ENCODE assay signal across 1 cellular context in the genomic region with DNA sequence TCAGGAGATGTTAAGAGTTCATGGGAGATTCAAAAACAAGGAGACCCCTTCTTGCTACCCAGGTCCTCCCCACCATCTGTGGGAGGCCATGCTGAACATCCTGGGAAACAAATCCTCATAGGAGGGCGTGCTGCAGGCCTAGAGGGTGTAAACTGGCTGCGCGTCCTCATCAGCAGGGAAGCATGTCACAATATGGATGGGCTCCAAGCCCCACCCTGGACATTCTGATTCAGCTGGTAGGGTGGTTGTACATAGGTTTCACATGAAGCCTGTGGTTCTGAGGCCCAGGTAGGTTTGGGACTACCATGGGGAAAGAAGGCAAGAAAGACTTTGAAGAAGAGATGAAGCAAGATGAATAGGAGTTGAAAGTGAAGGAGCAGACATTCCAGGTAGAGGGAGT.
TF ChIP-seq lines count a peak whose summit lies in the region.

No MANE protein-coding gene starts in this region.

TF ChIP-seq in H1, 55 proteins besides CTCF, POLR2A, EP300 and RAD21:
- TF ChIP-seq RXRA (IDR thresholded peaks at IDR 0.05; ENCODE audit: insufficient read depth, low read depth, low read length) (no peak), ASH2L (IDR thresholded peaks at IDR 0.05; ENCODE audit: low read length) (no peak), TEAD4 (IDR thresholded peaks at IDR 0.05; ENCODE audit: low read depth, low read length) (no peak), TAF1 (IDR thresholded peaks at IDR 0.05; ENCODE audit: low read depth, low read length) (no peak), YY1 (IDR thresholded peaks at IDR 0.05; ENCODE audit: low read depth, low read length) (no peak), TAF7 (optimal IDR thresholded peaks at IDR 0.05; ENCODE audit: borderline replicate concordance, low read depth, low read length) (no peak), SIX5 (IDR thresholded peaks at IDR 0.05; ENCODE audit: low read depth, low read length) (no peak), EZH2 (IDR thresholded peaks at IDR 0.05; ENCODE audit: low read depth, low read length, severe bottlenecking) (no peak), BRCA1 (IDR thresholded peaks at IDR 0.05; ENCODE audit: low read depth, low read length) (no peak), GABPA (IDR thresholded peaks at IDR 0.05; ENCODE audit: borderline replicate concordance, insufficient read depth, low read length) (no peak), ZNF274 (IDR thresholded peaks at IDR 0.05; ENCODE audit: borderline replicate concordance, extremely low read depth, low read length) (no peak), SP2 (IDR thresholded peaks at IDR 0.05; ENCODE audit: low read length) (no peak), HDAC2 (IDR thresholded peaks at IDR 0.05; ENCODE audit: borderline replicate concordance in 1 of 2, low read depth in 2 of 2, low read length in 2 of 2) (no peak), RNF2 (IDR thresholded peaks at IDR 0.05; ENCODE audit: borderline replicate concordance, low read depth, low read length, missing control alignments, poor library complexity, severe bottlenecking) (no peak), CTBP2 (IDR thresholded peaks at IDR 0.05; ENCODE audit: borderline replicate concordance, insufficient read depth, insufficient read length, low read length) (no peak)
- TF ChIP-seq, protein P1, sequence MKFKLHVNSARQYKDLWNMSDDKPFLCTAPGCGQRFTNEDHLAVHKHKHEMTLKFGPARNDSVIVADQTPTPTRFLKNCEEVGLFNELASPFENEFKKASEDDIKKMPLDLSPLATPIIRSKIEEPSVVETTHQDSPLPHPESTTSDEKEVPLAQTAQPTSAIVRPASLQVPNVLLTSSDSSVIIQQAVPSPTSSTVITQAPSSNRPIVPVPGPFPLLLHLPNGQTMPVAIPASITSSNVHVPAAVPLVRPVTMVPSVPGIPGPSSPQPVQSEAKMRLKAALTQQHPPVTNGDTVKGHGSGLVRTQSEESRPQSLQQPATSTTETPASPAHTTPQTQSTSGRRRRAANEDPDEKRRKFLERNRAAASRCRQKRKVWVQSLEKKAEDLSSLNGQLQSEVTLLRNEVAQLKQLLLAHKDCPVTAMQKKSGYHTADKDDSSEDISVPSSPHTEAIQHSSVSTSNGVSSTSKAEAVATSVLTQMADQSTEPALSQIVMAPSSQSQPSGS (IDR thresholded peaks at IDR 0.05; ENCODE audit: low read length): no peak
- TF ChIP-seq, protein P2, sequence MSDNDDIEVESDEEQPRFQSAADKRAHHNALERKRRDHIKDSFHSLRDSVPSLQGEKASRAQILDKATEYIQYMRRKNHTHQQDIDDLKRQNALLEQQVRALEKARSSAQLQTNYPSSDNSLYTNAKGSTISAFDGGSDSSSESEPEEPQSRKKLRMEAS (IDR thresholded peaks at IDR 0.05): no peak
- TF ChIP-seq, protein P3, sequence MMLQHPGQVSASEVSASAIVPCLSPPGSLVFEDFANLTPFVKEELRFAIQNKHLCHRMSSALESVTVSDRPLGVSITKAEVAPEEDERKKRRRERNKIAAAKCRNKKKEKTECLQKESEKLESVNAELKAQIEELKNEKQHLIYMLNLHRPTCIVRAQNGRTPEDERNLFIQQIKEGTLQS (IDR thresholded peaks at IDR 0.05; ENCODE audit: insufficient read depth, low read depth, low read length): no peak
- TF ChIP-seq, protein P4, sequence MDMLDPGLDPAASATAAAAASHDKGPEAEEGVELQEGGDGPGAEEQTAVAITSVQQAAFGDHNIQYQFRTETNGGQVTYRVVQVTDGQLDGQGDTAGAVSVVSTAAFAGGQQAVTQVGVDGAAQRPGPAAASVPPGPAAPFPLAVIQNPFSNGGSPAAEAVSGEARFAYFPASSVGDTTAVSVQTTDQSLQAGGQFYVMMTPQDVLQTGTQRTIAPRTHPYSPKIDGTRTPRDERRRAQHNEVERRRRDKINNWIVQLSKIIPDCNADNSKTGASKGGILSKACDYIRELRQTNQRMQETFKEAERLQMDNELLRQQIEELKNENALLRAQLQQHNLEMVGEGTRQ (IDR thresholded peaks at IDR 0.05; ENCODE audit: low read length): no peak
TF ChIP-seq in H1: peak in this region for 0.
